ENCODE assay signal across 29 cellular contexts in genomic region chr5:77006124-77006523, GRCh38. TPM values are rescaled to one million over a fixed set of nuclear protein-coding genes. Genes with fewer than 3 reads are reported as not detected.
"Had no signal": no experiment of that assay in that cellular context is flagged by ENCODE, and none has a peak within 500 bp of the region (broad histone marks: within the 10 kb centered on the region; RNA-seq: fewer than 3 reads in every experiment).

No MANE protein-coding gene starts in this region.

- H3K36me3 ChIP-seq: colonic mucosa, esophagus squamous epithelium, gastrocnemius medialis, left lung, lower lobe of right lung had no signal

- H3K4me3 ChIP-seq: colonic mucosa, esophagus squamous epithelium, gastrocnemius medialis, hepatocyte, left lung, lower lobe of right lung had no signal

- ATAC-seq: effector memory CD8-positive, alpha-beta T cell; esophagus mucosa; gastrocnemius medialis; left lung; lower lobe of right lung; naive thymus-derived CD4-positive, alpha-beta T cell had no signal

- H3K9me3 ChIP-seq: colonic mucosa, esophagus squamous epithelium, gastrocnemius medialis, left lung, lower lobe of right lung had no signal

- H3K36me3 Mint-ChIP-seq: immature natural killer cell; naive thymus-derived CD4-positive, alpha-beta T cell had no signal

- H3K27ac Mint-ChIP-seq: dendritic cell treated with granulocyte-macrophage colony-stimulating factor and Interleukin-4, amounts not matched to agents 40 ng/mL and 50 ng/mL, for 4 days; effector memory CD8-positive, alpha-beta T cell; endodermal cell; immature natural killer cell; naive thymus-derived CD4-positive, alpha-beta T cell had no signal

- H3K27me3 ChIP-seq: colonic mucosa, gastrocnemius medialis, hepatocyte had no signal

- DNase-seq: colonic mucosa; cortex of kidney; effector CD8-positive, alpha-beta T cell; effector memory CD8-positive, alpha-beta T cell; endodermal cell; erythroblast; esophagus squamous epithelium; foreskin fibroblast; foreskin melanocyte; gastrocnemius medialis; glutamatergic neuron; head of caudate nucleus; hypothalamus; immature natural killer cell; islet precursor cell; kidney; kidney glomerular epithelial cell; left lung; lower lobe of right lung; mesenchymal stem cell; midbrain; naive thymus-derived CD4-positive, alpha-beta T cell had no signal

- H3K27ac ChIP-seq: colonic mucosa, epithelial cell of prostate, esophagus squamous epithelium, gastrocnemius medialis, hepatocyte, left lung, lower lobe of right lung had no signal

- H3K4me1 Mint-ChIP-seq: immature natural killer cell; naive thymus-derived CD4-positive, alpha-beta T cell had no signal

- H3K4me1 ChIP-seq: colonic mucosa, esophagus squamous epithelium, gastrocnemius medialis, left lung, lower lobe of right lung had no signal

- H3K4me3 Mint-ChIP-seq: dendritic cell treated with granulocyte-macrophage colony-stimulating factor and Interleukin-4, amounts not matched to agents 40 ng/mL and 50 ng/mL, for 4 days; effector memory CD8-positive, alpha-beta T cell; endodermal cell; immature natural killer cell; naive thymus-derived CD4-positive, alpha-beta T cell had no signal

RNA-seq across cellular contexts. Expression of gene CRHBP, which starts 53.3 kb away (rescaled TPM):
- total RNA-seq: dermis microvascular lymphatic vessel endothelial cell, lung microvascular endothelial cell, mononuclear cell had no signal
- polyA plus RNA-seq: immature natural killer cell; naive thymus-derived CD4-positive, alpha-beta T cell had no signal
